ENCODE assay signal across 27 cellular contexts in genomic region chr6:156471000-156471399, GRCh38.
"Had no signal": no experiment of that assay in that cellular context is flagged by ENCODE, and none has a peak within 500 bp of the region (broad histone marks: within the 10 kb centered on the region; RNA-seq: fewer than 3 reads in every experiment).

No MANE protein-coding gene starts in this region.

- FAIRE-seq: urothelium cell line had no signal

- H3K27ac ChIP-seq: stomach, suprapubic skin, testis, thoracic aorta, thyroid gland, tibial artery, tibial nerve, transverse colon, upper lobe of left lung, upper lobe of right lung, uterus, vagina had no signal

- ATAC-seq: stimulated activated effector memory CD8-positive, alpha-beta T cell treated with anti-CD3 and anti-CD28 coated beads, Interleukin-12 subunit alpha, Interleukin-12 subunit beta, amount 100 ng/mL, for 72 hours; stimulated activated memory B cell treated with anti-CD40 and anti-IgM and Interleukin-4, amounts not matched to agents 10 μg/mL and 1 μg/mL and 100 μg/mL, for 72 hours; stimulated activated naive B cell treated with anti-CD40 and anti-IgM and Interleukin-4, amounts not matched to agents 10 μg/mL and 1 μg/mL and 100 μg/mL, for 72 hours; stimulated activated naive CD8-positive, alpha-beta T cell treated with anti-CD3 and anti-CD28 coated beads, Interleukin-15, amount 100 ng/mL, for 72 hours; stimulated activated naive CD8-positive, alpha-beta T cell treated with anti-CD3 and anti-CD28 coated beads, Interleukin-15, Interleukin-2, amounts not matched to agents 100 U/mL and 50 U/mL, for 24 hours; upper lobe of right lung had no signal

- H3K4me1 ChIP-seq: stomach, suprapubic skin, testis, thyroid gland, tibial artery, tibial nerve, transverse colon, upper lobe of left lung, upper lobe of right lung, uterus, vagina had no signal

- DNase-seq: stimulated activated CD4-positive, alpha-beta T cell treated with anti-CD3 and anti-CD28 coated beads, Interleukin-2, amount 100 ng/mL, for 48 hours; stimulated activated CD4-positive, alpha-beta T cell treated with anti-CD3 and anti-CD28 coated beads, Interleukin-4, amount 100 ng/mL, for 1 hour; stimulated activated CD4-positive, alpha-beta T cell treated with anti-CD3 and anti-CD28 coated beads, Interleukin-4, amount 100 ng/mL, for 24 hours; stimulated activated CD4-positive, alpha-beta T cell treated with anti-CD3 and anti-CD28 coated beads, Interleukin-4, amount 100 ng/mL, for 4 hours; stimulated activated CD8-positive, alpha-beta memory T cell treated with anti-CD3 and anti-CD28 coated beads, Interleukin-4, amount 100 ng/mL, for 48 hours; stimulated activated naive B cell treated with anti-CD40 and anti-IgM and Interleukin-4, amounts not matched to agents 10 μg/mL and 1 μg/mL and 100 μg/mL, for 72 hours; stimulated activated naive CD4-positive, alpha-beta T cell; stimulated activated naive CD4-positive, alpha-beta T cell treated with Interleukin-2 at 50 U/mL for 16 hours; stimulated activated naive CD8-positive, alpha-beta T cell treated with anti-CD3 and anti-CD28 coated beads, Interleukin-15, amount 100 ng/mL, for 72 hours; stimulated activated naive CD8-positive, alpha-beta T cell treated with anti-CD3 and anti-CD28 coated beads, Interleukin-15, Interleukin-2, amounts not matched to agents 100 U/mL and 50 U/mL, for 24 hours; stomach; substantia nigra; testis; thyroid gland; tibial artery; transverse colon; trophoblast cell; upper lobe of left lung; upper lobe of right lung; uterus had no signal

- H3K27me3 ChIP-seq: stomach, suprapubic skin, testis, thyroid gland, tibial artery, tibial nerve, transverse colon, upper lobe of left lung, upper lobe of right lung, uterus, vagina had no signal

- H3K36me3 ChIP-seq: stomach, suprapubic skin, thoracic aorta, thyroid gland, tibial artery, tibial nerve, transverse colon, upper lobe of left lung, upper lobe of right lung, uterus, vagina had no signal

- H3K4me3 ChIP-seq: stomach, suprapubic skin, testis, thoracic aorta, thyroid gland, tibial artery, tibial nerve, transverse colon, upper lobe of left lung, upper lobe of right lung, uterus, vagina had no signal

- H3K9me3 ChIP-seq: stomach, suprapubic skin, testis, thoracic aorta, thyroid gland, tibial artery, tibial nerve, transverse colon, upper lobe of left lung, upper lobe of right lung, uterus, vagina had no signal
